10 cellular contexts compared by ENCODE assay signal in the genomic region with DNA sequence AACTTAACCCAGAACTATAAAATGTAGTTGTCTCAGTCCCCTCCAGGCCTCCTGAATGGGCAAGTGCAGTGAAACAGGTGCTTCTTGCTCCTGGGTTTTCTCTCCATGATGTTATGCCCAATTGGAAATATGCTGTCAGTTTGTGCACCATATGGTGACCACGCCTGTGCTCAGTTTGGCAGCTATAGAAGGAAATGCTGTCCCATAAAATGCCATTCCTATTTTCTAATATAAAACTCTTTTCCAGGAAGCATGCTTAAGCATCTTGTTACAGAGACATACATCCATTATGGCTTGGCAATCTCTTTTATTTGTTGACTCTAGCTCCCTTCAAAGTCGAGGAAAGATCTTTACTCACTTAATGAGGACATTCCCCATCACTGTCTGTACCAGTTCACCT.
"Had no signal": no experiment of that assay in that cellular context is flagged by ENCODE, and none has a peak within 500 bp of the region (broad histone marks: within the 10 kb centered on the region; RNA-seq: fewer than 3 reads in every experiment).

No MANE protein-coding gene starts in this region.

- ATAC-seq: esophagus mucosa; left ventricle myocardium superior; natural killer cell treated with Interleukin-12 subunit alpha and Interleukin-12 subunit beta and Interleukin-15 and Interleukin-18, amount 100 ng/mL, for 72 hours; right cardiac atrium had no signal

- DNase-seq: activated CD4-positive, CD25-positive, alpha-beta regulatory T cell treated with anti-CD3 and anti-CD28 coated beads, Interleukin-2, amount 50 U/mL, for 72 hours; activated naive CD4-positive, alpha-beta T cell treated with anti-CD3 and anti-CD28 coated beads, Interleukin-2, amount 10 ng/mL, durations not matched to agents 7 days and 5 days; hippocampal formation; left ventricle myocardium superior; occipital lobe; right cardiac atrium; stimulated activated naive CD8-positive, alpha-beta T cell treated with anti-CD3 and anti-CD28 coated beads, Interleukin-15, Interleukin-2, amounts not matched to agents 100 U/mL and 50 U/mL, for 24 hours; trophoblast cell had no signal
